In the genomic region with DNA sequence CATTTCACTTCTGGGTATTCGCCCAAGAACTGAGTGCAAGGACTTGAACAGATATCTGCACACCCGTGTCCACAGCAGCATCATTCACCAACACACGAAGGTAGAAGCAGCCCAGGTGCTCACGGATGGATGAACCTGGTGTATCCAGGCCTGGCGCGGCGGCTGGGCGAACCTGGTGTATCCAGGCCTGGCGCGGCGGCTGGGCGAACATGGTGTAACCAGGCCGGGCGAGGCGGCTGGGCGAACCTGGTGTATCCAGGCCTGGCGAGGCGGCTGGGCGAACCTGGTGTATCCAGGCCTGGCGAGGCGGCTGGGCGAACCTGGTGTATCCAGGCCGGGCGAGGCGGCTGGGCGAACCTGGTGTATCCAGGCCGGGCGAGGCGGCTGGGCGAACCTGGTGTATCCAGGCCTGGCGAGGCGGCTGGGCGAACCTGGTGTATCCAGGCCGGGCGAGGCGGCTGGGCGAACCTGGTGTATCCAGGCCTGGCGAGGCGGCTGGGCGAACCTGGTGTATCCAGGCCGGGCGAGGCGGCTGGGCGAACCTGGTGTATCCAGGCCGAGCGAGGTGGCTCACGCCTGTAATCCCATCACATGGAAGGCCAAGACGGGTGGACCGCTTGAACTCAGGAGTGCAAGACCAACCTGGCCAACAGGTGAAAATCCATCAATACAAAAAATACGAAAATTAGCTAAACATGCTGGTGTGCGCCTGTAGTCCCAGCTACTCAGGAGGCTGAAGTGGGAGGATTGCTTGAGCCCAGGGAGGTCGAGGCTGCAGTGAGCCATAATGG, we compare ENCODE assay signal across 2 cellular contexts. TPM values are rescaled to one million over a fixed set of nuclear protein-coding genes. Genes with fewer than 3 reads are reported as not detected.
"Had no signal": no experiment of that assay in that cellular context is flagged by ENCODE, and none has a peak within 500 bp of the region (broad histone marks: within the 10 kb centered on the region; RNA-seq: fewer than 3 reads in every experiment).

No MANE protein-coding gene starts in this region.

RNA-seq across cellular contexts. Expression of a gene that starts 48.8 kb away (rescaled TPM):
- total RNA-seq: PC-3, SJCRH30 had no signal
